In the genomic region with DNA sequence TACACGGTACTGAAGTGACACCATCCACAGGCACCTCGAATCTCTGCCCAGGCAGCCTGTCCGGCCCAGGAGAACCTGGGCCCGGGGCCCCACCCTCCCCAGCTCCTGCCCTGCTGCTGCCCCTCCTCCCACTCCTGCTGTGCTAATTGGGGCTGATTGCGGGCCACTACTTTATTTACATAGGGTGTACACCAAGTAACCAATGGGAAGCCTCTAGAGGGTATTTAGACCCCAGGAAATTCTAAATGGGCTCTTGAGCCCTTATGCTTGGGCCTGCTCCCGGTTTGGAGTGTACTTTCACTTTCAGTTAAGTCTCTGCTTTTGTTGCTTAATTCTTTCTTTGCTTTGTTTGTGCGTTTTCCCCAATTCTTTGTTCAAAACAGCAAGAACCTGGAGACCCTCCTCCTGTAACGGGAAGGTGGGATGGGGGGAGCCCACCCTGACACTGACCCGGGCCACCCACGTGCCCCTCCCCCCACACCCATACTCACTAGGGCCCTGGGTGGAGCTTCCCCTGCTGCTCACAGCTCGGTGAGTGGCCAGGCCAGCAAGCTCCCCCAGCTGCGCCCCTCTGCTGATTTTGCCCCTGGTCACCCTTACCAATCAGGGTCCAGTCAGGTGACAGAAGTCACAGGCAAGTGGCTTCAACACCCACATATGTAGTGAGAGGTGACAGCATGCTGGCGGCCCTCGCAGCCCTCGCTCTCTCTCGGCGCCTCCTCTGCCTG, we compare ENCODE assay signal across 8 cellular contexts. TPM values are rescaled to one million over a fixed set of nuclear protein-coding genes. Genes with fewer than 3 reads are reported as not detected.
DNase-seq lines count a peak whose midpoint lies in the region; ATAC-seq and TF ChIP-seq lines count a peak whose summit lies in the region.

No MANE protein-coding gene starts in this region.

- peak overlapping the region; percentile 45 for H3K4me3 Mint-ChIP-seq in type B pancreatic cell

- no peak for ATAC-seq in HG02885 (IDR thresholded peaks at IDR 0.05; ENCODE audit: poor library complexity, unreplicated experiment)

- POLR2A ChIA-PET in AG04450 (lab: Yijun Ruan, JAX): interaction anchor here (1.6 kb wide), 1 partner anchor 10 kb away, joined by 5 read pairs; a partner anchor contains a TSS

- DNase-seq in AG04450 (ENCODE audit: low read depth, low spot score): no peak
- DNase-seq in HL-60 (ENCODE audit: low read depth in 1 of 2, low spot score in 1 of 2): no peak
- DNase-seq in hepatic stellate cell (ENCODE audit: low spot score): peak; percentile 19
- DNase-seq in type B pancreatic cell (ENCODE audit: extremely low spot score, unreplicated experiment): no peak
- DNase-seq in Ammon's horn (ENCODE audit: low spot score): no peak
- no peak for DNase-seq in stimulated activated naive CD4-positive, alpha-beta T cell treated with Interleukin-2 at 50 U/mL for 16 hours (lab: John Stamatoyannopoulos, UW)

- H3K9me3 Mint-ChIP-seq in type B pancreatic cell: no peaks in the 10 kb centered on the region

- CTCF ChIA-PET in AG04450 (lab: Charles Lee): no interaction called here

- TF ChIP-seq CTCF in AG04450 (IDR thresholded peaks at IDR 0.05; ENCODE audit: low read depth, low read length): no peak
- no peak for TF ChIP-seq CTCF in HL-60 (IDR thresholded peaks at IDR 0.05; ENCODE audit: insufficient read depth, low read length)
- TF ChIP-seq CTCF in WI38 (IDR thresholded peaks at IDR 0.05; ENCODE audit: low read depth, low read length): no peak
- no peak for TF ChIP-seq CTCF in type B pancreatic cell (conservative IDR thresholded peaks at IDR 0.05)

- H3K27me3 ChIP-seq in AG04450 (ENCODE audit: control insufficient read depth, insufficient read depth, low read length) (no peaks in the 10 kb centered on the region), HL-60 (ENCODE audit: insufficient read depth, poor library complexity, severe bottlenecking) (no peaks in the 10 kb centered on the region)

- peaks cover 16% of the 10 kb centered on the region; the same call in 1 of the 2 replicates for H3K9me3 ChIP-seq in AG04450 (ENCODE audit: control insufficient read depth, insufficient read depth, low read length)

- no peaks in the 10 kb centered on the region for H3K36me3 Mint-ChIP-seq in type B pancreatic cell

- H3K4me3 ChIP-seq in AG04450 (ENCODE audit: low read depth, low read length) (peak overlapping the region; percentile 42), HL-60 (replicated peaks; ENCODE audit: insufficient read depth, low read length) (peak overlapping the region; percentile 21), WI38 (ENCODE audit: low read depth, low read length) (peak overlapping the region; percentile 48)

- H3K27me3 Mint-ChIP-seq in type B pancreatic cell: no peaks in the 10 kb centered on the region

- H3K4me1 Mint-ChIP-seq in type B pancreatic cell (ENCODE audit: unreplicated experiment): no peaks in the 10 kb centered on the region

- no peak overlapping the region for H3K27ac Mint-ChIP-seq in type B pancreatic cell

- H3K27ac ChIP-seq in AG04450 (ENCODE audit: low read depth, low read length) (no peak overlapping the region), HL-60 (replicated peaks) (peak overlapping the region; percentile 62)

RNA-seq across cellular contexts. Expression of a gene that starts 9.4 kb away (rescaled TPM):
- polyA plus RNA-seq in AG04450 (2011; rRNA removed): 0.04 and 0.21 TPM in 2 replicates
- polyA minus RNA-seq in AG04450 (2011; rRNA and poly(A)+ RNA removed): 0.18 and 0.52 TPM in 2 replicates
- total RNA-seq in type B pancreatic cell (ENCODE audit: low replicate concordance): 0.60 and 0.64 TPM in 2 replicates

RNA-seq across cellular contexts. Expression of a gene that starts 10.0 kb away (rescaled TPM):
- polyA plus RNA-seq in AG04450 (2011; rRNA removed): 21.6 and 29.1 TPM in 2 replicates
- 9.1 and 15.7 TPM in 2 replicates for polyA minus RNA-seq in AG04450 (2011; rRNA and poly(A)+ RNA removed)
- 22.1 and 41.5 TPM in 2 replicates for total RNA-seq in type B pancreatic cell (ENCODE audit: low replicate concordance)
